31 cellular contexts compared by ENCODE assay signal in genomic region chr22:27029584-27030130, GRCh38.
"Had no signal": no experiment of that assay in that cellular context is flagged by ENCODE, and none has a peak within 500 bp of the region (broad histone marks: within the 10 kb centered on the region; RNA-seq: fewer than 3 reads in every experiment).

No MANE protein-coding gene starts in this region.

- H3K36me3 Mint-ChIP-seq: immature natural killer cell; natural killer cell treated with Interleukin-12 subunit alpha and Interleukin-12 subunit beta and Interleukin-15 and Interleukin-18, amount 100 ng/mL, for 72 hours; stimulated activated naive B cell treated with anti-CD40 and anti-IgM and Interleukin-4, amounts not matched to agents 10 μg/mL and 1 μg/mL and 100 μg/mL, for 72 hours had no signal

- ATAC-seq: left colon; left lung; mucosa of descending colon; naive thymus-derived CD4-positive, alpha-beta T cell; natural killer cell treated with Interleukin-12 subunit alpha and Interleukin-12 subunit beta and Interleukin-15 and Interleukin-18, amount 100 ng/mL, for 72 hours; pancreas; right cardiac atrium; sciatic nerve; stimulated activated naive B cell treated with anti-CD40 and anti-IgM and Interleukin-4, amounts not matched to agents 10 μg/mL and 1 μg/mL and 100 μg/mL, for 72 hours; stimulated activated naive CD8-positive, alpha-beta T cell treated with anti-CD3 and anti-CD28 coated beads, Interleukin-15, Interleukin-2, amounts not matched to agents 100 U/mL and 50 U/mL, for 24 hours had no signal

- H3K9me3 ChIP-seq: left lung, mucosa of descending colon, pancreas, prostate gland, stomach, testis, thyroid gland, transverse colon, upper lobe of left lung, vagina had no signal

- H3K4me1 ChIP-seq: left lung, pancreas, prostate gland, stomach, thyroid gland, transverse colon, upper lobe of left lung, vagina had no signal

- H3K36me3 ChIP-seq: left lung, pancreas, prostate gland, stomach, thyroid gland, transverse colon, upper lobe of left lung, vagina had no signal

- H3K27me3 ChIP-seq: testis, thyroid gland, transverse colon, upper lobe of left lung, vagina had no signal

- H3K27ac Mint-ChIP-seq: immature natural killer cell; naive thymus-derived CD4-positive, alpha-beta T cell; natural killer cell treated with Interleukin-12 subunit alpha and Interleukin-12 subunit beta and Interleukin-15 and Interleukin-18, amount 100 ng/mL, for 72 hours; stimulated activated naive B cell treated with anti-CD40 and anti-IgM and Interleukin-4, amounts not matched to agents 10 μg/mL and 1 μg/mL and 100 μg/mL, for 72 hours had no signal

- H3K27ac ChIP-seq: left lung, pancreas, prostate gland, skin epidermis, stomach, testis, thyroid gland, transverse colon, upper lobe of left lung, vagina had no signal

- H3K4me1 Mint-ChIP-seq: immature natural killer cell; naive thymus-derived CD4-positive, alpha-beta T cell; stimulated activated naive B cell treated with anti-CD40 and anti-IgM and Interleukin-4, amounts not matched to agents 10 μg/mL and 1 μg/mL and 100 μg/mL, for 72 hours had no signal

- FAIRE-seq: islet of Langerhans, kidney, pancreas had no signal

- H3K4me3 ChIP-seq: left lung, lung, mucosa of descending colon, pancreas, prostate gland, skin epidermis, stomach, testis, thyroid gland, transverse colon, upper lobe of left lung, vagina had no signal

- H3K9me3 Mint-ChIP-seq: immature natural killer cell; natural killer cell treated with Interleukin-12 subunit alpha and Interleukin-12 subunit beta and Interleukin-15 and Interleukin-18, amount 100 ng/mL, for 72 hours had no signal

- H3K4me3 Mint-ChIP-seq: immature natural killer cell; naive thymus-derived CD4-positive, alpha-beta T cell; natural killer cell treated with Interleukin-12 subunit alpha and Interleukin-12 subunit beta and Interleukin-15 and Interleukin-18, amount 100 ng/mL, for 72 hours; stimulated activated naive B cell treated with anti-CD40 and anti-IgM and Interleukin-4, amounts not matched to agents 10 μg/mL and 1 μg/mL and 100 μg/mL, for 72 hours had no signal

- DNase-seq: hippocampal formation; immature natural killer cell; kidney; left colon; left lung; midbrain; mucosa of descending colon; naive thymus-derived CD4-positive, alpha-beta T cell; nucleus accumbens; pancreas; posterior cingulate gyrus; retina; right cardiac atrium; stimulated activated CD4-positive, alpha-beta T cell treated with anti-CD3 and anti-CD28 coated beads, Interleukin-12 subunit alpha, Interleukin-12 subunit beta, amount 100 ng/mL, for 4 hours; stimulated activated CD4-positive, alpha-beta T cell treated with anti-CD3 and anti-CD28 coated beads, Interleukin-15, amount 100 ng/mL, for 24 hours; stimulated activated CD4-positive, alpha-beta T cell treated with anti-CD3 and anti-CD28 coated beads, Interleukin-2, amount 100 ng/mL, for 24 hours; stimulated activated CD4-positive, alpha-beta T cell treated with anti-CD3 and anti-CD28 coated beads, Interleukin-4, amount 100 ng/mL, for 1 hour; stimulated activated naive B cell treated with anti-CD40 and anti-IgM and Interleukin-4, amounts not matched to agents 10 μg/mL and 1 μg/mL and 100 μg/mL, for 72 hours; stimulated activated naive CD8-positive, alpha-beta T cell treated with anti-CD3 and anti-CD28 coated beads, Interleukin-15, Interleukin-2, amounts not matched to agents 100 U/mL and 50 U/mL, for 24 hours; stomach; testis; thyroid gland; transverse colon; upper lobe of left lung had no signal
